Comparison of ENCODE assay signal across 22 cellular contexts in the genomic region with DNA sequence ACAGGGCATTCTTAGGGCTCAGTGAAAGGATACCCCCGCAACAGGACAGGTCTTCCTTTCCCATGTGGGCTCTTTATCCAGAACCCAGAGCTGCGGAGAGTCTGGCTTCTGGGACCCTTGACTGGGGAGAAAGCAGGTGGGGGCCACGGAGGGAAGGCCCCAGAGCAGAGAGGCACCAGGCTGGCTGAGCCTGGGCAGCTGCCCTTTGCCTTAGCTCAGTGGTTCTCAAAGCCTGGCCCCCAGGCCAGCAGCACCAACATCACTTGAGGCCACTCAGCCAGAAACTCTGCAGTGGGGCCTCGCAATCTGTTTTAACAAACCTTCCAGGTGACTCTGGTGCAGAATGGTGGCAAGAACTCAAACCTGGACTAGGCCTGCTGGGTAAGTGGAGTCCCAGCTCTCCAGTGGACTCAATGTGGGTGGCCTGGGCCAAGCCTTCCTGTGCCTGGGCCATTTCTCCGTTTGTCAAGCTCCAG. TPM values are rescaled to one million over a fixed set of nuclear protein-coding genes. Genes with fewer than 3 reads are reported as not detected.
DNase-seq lines count a peak whose midpoint lies in the region; TF ChIP-seq lines count a peak whose summit lies in the region.
"Had no signal": no experiment of that assay in that cellular context is flagged by ENCODE, and none has a peak within 500 bp of the region (broad histone marks: within the 10 kb centered on the region; RNA-seq: fewer than 3 reads in every experiment).

No MANE protein-coding gene starts in this region.

- H3K4me3 ChIP-seq in H7 (ENCODE audit: insufficient read depth, low read depth, low read length), result no peak overlapping the region
- peak overlapping the region in 2 of 5 donors; percentile 14 to 31 for H3K4me3 ChIP-seq in subcutaneous abdominal adipose tissue (ENCODE audit: low read depth in 1 of 5, low read length in 5 of 5)
- no peak overlapping the region for H3K4me3 ChIP-seq in HAP-1
- no peak overlapping the region for H3K4me3 ChIP-seq in CD8-positive, alpha-beta memory T cell (ENCODE audit: low read length)
- H3K4me3 ChIP-seq: K562 had no signal

- peaks cover 4% of the 10 kb centered on the region for H3K4me1 Mint-ChIP-seq in brain
- H3K4me1 Mint-ChIP-seq in mesothelial cell of epicardium, result peaks cover 28% of the 10 kb centered on the region
- H3K4me1 Mint-ChIP-seq in CD8-positive, alpha-beta memory T cell, result peaks cover 4 to 9% (median 8%) of the 10 kb centered on the region in 3 donors

- peak overlapping the region in 3 of 5 experiments; percentile 63 to 69 (median 69) for H3K4me3 Mint-ChIP-seq in brain
- peak overlapping the region; percentile 62 for H3K4me3 Mint-ChIP-seq in mesothelial cell of epicardium
- peak overlapping the region in 2 of 7 donors; percentile 45 for H3K4me3 Mint-ChIP-seq in CD8-positive, alpha-beta memory T cell
- H3K4me3 Mint-ChIP-seq: activated T-cell treated with anti-CD3 and anti-CD28 coated beads, Interleukin-2, amount 50 U/mL, for 4 hours; T-helper 2 cell treated with Interferon-gamma antibody and Interleukin-4, amounts not matched to agents 5 μg/mL and 100 μg/mL, for 36 hours had no signal

- TF ChIP-seq CTCF in brain (conservative IDR thresholded peaks at IDR 0.05) (no peak), mesothelial cell of epicardium (IDR thresholded peaks at IDR 0.05; ENCODE audit: unreplicated experiment) (no peak)

- no peaks in the 10 kb centered on the region for H3K9me3 ChIP-seq in subcutaneous abdominal adipose tissue (ENCODE audit: control insufficient read depth in 5 of 5, low read length in 5 of 5)
- H3K9me3 ChIP-seq in HAP-1, result no peaks in the 10 kb centered on the region
- H3K9me3 ChIP-seq in CD8-positive, alpha-beta memory T cell (ENCODE audit: low read length), result no peaks in the 10 kb centered on the region
- H3K9me3 ChIP-seq: upper lobe of right lung had no signal

- H3K27ac Mint-ChIP-seq in brain, result peak overlapping the region in 2 of 5 experiments; percentile 35 to 51
- H3K27ac Mint-ChIP-seq in mesothelial cell of epicardium, result peak overlapping the region; percentile 66
- H3K27ac Mint-ChIP-seq in CD8-positive, alpha-beta memory T cell, result no peak overlapping the region
- H3K27ac Mint-ChIP-seq: T-helper 2 cell treated with Interferon-gamma antibody and Interleukin-4, amounts not matched to agents 5 μg/mL and 100 μg/mL, for 36 hours had no signal

- peak overlapping the region; percentile 91 for H3K27ac ChIP-seq in subcutaneous abdominal adipose tissue (ENCODE audit: low read depth, low read length)
- H3K27ac ChIP-seq in CD8-positive, alpha-beta memory T cell (ENCODE audit: low read depth, low read length), result no peak overlapping the region
- H3K27ac ChIP-seq: epithelial cell of prostate had no signal

- peaks cover 26 to 98% (median 95%) of the 10 kb centered on the region in 5 donors for H3K4me1 ChIP-seq in subcutaneous abdominal adipose tissue (ENCODE audit: control insufficient read depth in 5 of 5, insufficient read depth in 5 of 5, low read length in 5 of 5)
- H3K4me1 ChIP-seq in HAP-1, result peaks cover 12% of the 10 kb centered on the region
- H3K4me1 ChIP-seq in CD8-positive, alpha-beta memory T cell (ENCODE audit: insufficient read depth, low read length), result no peaks in the 10 kb centered on the region

- no peaks in the 10 kb centered on the region for H3K36me3 ChIP-seq in H7 (replicated peaks; ENCODE audit: control insufficient read depth, insufficient read depth, low read length)
- peaks cover 0 to 4% (median 0%) of the 10 kb centered on the region in 5 donors for H3K36me3 ChIP-seq in subcutaneous abdominal adipose tissue (ENCODE audit: control insufficient read depth in 5 of 5, insufficient read depth in 5 of 5, low read length in 5 of 5)
- H3K36me3 ChIP-seq in HAP-1 (replicated peaks), result no peaks in the 10 kb centered on the region
- H3K36me3 ChIP-seq in CD8-positive, alpha-beta memory T cell (ENCODE audit: insufficient read depth, low read length), result no peaks in the 10 kb centered on the region
- H3K36me3 ChIP-seq: upper lobe of right lung had no signal

- H3K36me3 Mint-ChIP-seq in brain (no peaks in the 10 kb centered on the region), mesothelial cell of epicardium (no peaks in the 10 kb centered on the region)
- no peaks in the 10 kb centered on the region for H3K36me3 Mint-ChIP-seq in CD8-positive, alpha-beta memory T cell

- CTCF ChIA-PET in CD8-positive, alpha-beta memory T cell (lab: Charles Lee), result no interaction called here

- H3K27me3 ChIP-seq in H7 (ENCODE audit: control insufficient read depth, insufficient read depth, low read length), result peaks cover 6% of the 10 kb centered on the region; the same call in 1 of the 2 replicates
- H3K27me3 ChIP-seq in subcutaneous abdominal adipose tissue (ENCODE audit: control insufficient read depth in 5 of 5, insufficient read depth in 4 of 5, low read length in 5 of 5), result no peaks in the 10 kb centered on the region
- no peaks in the 10 kb centered on the region for H3K27me3 ChIP-seq in HAP-1 (ENCODE audit: low read depth)
- peaks cover 15% of the 10 kb centered on the region for H3K27me3 ChIP-seq in CD8-positive, alpha-beta memory T cell (ENCODE audit: insufficient read depth, low read length, poor library complexity, severe bottlenecking)
- H3K27me3 ChIP-seq: upper lobe of right lung had no signal

- H3K27me3 Mint-ChIP-seq in brain (peaks cover 69% of the 10 kb centered on the region), mesothelial cell of epicardium (ENCODE audit: low read depth) (peaks cover 4% of the 10 kb centered on the region)
- H3K27me3 Mint-ChIP-seq in CD8-positive, alpha-beta memory T cell, result peaks cover 30 to 81% of the 10 kb centered on the region in 2 donors

- peaks cover 0 to 6% (median 0%) of the 10 kb centered on the region in 5 experiments for H3K9me3 Mint-ChIP-seq in brain
- H3K9me3 Mint-ChIP-seq in mesothelial cell of epicardium, result no peaks in the 10 kb centered on the region
- H3K9me3 Mint-ChIP-seq in CD8-positive, alpha-beta memory T cell, result no peaks in the 10 kb centered on the region
- H3K9me3 Mint-ChIP-seq: activated T-cell treated with anti-CD3 and anti-CD28 coated beads, Interleukin-2, amount 50 U/mL, for 4 hours; T-helper 2 cell treated with Interferon-gamma antibody and Interleukin-4, amounts not matched to agents 5 μg/mL and 100 μg/mL, for 36 hours had no signal

- DNase-seq in H7 (peak; percentile 20), mesothelial cell of epicardium (ENCODE audit: low spot score in 2 of 2, unreplicated experiment in 2 of 2) (no peak), HAP-1 (ENCODE audit: low spot score in 2 of 2) (no peak)
- no peak for DNase-seq in activated T-cell treated with anti-CD3 and anti-CD28 coated beads, Interleukin-2, amount 50 U/mL, for 1 hour
- no peak for DNase-seq in CD8-positive, alpha-beta memory T cell
- DNase-seq: activated CD4-positive, alpha-beta T cell treated with anti-CD3 and anti-CD28 coated beads for 48 hours; activated T-cell treated with anti-CD3 and anti-CD28 coated beads, Interleukin-2, amount 50 U/mL, for 4 hours; C1 segment of cervical spinal cord; head of caudate nucleus; NCI-H1436; NCI-H2227 treated with DMSO at 0.1 percent for 48 hours; right cardiac atrium; Right ventricle myocardium superior; stimulated activated CD4-positive, alpha-beta T cell treated with anti-CD3 and anti-CD28 coated beads, Interleukin-2, amount 100 ng/mL, for 48 hours; stimulated activated CD8-positive, alpha-beta memory T cell treated with anti-CD3 and anti-CD28 coated beads, Interleukin-4, amount 100 ng/mL, for 48 hours; upper lobe of right lung had no signal

- in situ Hi-C loops in HAP-1 (cut with MboI; ENCODE audit: low sequenced_read_pairs), result no loop called here

- POLR2A ChIA-PET in CD8-positive, alpha-beta memory T cell (lab: Charles Lee), result no interaction called here

- peak overlapping the region in 4 of 5 donors; percentile 17 to 87 (median 46) for H3K9ac ChIP-seq in subcutaneous abdominal adipose tissue (ENCODE audit: low read length in 5 of 5)

RNA-seq across cellular contexts. Expression of gene TMEM37, which starts 1.6 kb away (rescaled TPM):
- 4.2 and 5.0 TPM in 2 replicates for total RNA-seq in H7 (2014; rRNA removed; shearing (Covaris generic))
- polyA plus RNA-seq in brain (ENCODE audit: insufficient read depth, low read depth, low replicate concordance), result 1.9 TPM
- total RNA-seq in mesothelial cell of epicardium, result 11.9 to 13.6 TPM (median 12.6 TPM) in 3 replicates
- not detected for total RNA-seq in CD8-positive, alpha-beta memory T cell
- polyA plus RNA-seq in CD8-positive, alpha-beta memory T cell, result not detected
- total RNA-seq: kidney epithelial cell had no signal
